8 cellular contexts compared by ENCODE assay signal in the genomic region with DNA sequence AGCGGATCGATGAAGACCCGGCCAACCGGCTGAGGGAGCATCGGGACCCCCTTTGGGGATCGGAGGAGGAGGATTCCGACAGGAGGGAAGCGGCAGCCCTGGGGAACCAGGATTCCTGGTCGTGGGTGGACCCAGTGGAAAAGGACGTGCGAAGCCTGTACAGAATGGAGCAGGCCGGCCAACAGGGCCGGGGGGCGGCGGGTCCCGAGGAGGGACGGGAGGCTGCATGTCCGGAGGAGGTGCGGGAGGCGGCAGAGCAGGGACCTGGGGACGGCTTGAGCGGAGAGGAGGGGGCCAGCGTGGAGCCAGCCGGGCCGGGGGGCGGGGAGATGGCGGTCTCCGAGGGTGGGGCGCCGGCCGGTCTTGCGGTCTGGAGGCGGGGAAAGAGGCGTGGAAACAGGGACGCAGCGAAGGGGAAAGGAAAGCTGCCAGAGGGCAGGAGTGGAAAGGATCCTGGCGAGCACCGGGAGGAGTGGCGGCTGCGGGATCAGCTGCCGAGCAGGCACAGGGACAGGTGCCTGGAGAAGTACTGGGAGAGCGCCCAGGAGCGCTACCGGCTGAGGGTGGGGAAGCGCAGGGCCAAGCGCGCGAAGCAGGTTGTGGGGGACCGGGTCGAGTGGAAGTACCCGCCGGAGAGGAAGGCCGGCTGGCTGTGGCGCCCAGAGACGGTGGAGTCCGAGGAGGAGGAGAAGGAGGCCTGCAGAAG. TPM values are rescaled to one million over a fixed set of nuclear protein-coding genes. Genes with fewer than 3 reads are reported as not detected.
DNase-seq lines count a peak whose midpoint lies in the region; ATAC-seq, FAIRE-seq and TF ChIP-seq lines count a peak whose summit lies in the region.

A gene with protein sequence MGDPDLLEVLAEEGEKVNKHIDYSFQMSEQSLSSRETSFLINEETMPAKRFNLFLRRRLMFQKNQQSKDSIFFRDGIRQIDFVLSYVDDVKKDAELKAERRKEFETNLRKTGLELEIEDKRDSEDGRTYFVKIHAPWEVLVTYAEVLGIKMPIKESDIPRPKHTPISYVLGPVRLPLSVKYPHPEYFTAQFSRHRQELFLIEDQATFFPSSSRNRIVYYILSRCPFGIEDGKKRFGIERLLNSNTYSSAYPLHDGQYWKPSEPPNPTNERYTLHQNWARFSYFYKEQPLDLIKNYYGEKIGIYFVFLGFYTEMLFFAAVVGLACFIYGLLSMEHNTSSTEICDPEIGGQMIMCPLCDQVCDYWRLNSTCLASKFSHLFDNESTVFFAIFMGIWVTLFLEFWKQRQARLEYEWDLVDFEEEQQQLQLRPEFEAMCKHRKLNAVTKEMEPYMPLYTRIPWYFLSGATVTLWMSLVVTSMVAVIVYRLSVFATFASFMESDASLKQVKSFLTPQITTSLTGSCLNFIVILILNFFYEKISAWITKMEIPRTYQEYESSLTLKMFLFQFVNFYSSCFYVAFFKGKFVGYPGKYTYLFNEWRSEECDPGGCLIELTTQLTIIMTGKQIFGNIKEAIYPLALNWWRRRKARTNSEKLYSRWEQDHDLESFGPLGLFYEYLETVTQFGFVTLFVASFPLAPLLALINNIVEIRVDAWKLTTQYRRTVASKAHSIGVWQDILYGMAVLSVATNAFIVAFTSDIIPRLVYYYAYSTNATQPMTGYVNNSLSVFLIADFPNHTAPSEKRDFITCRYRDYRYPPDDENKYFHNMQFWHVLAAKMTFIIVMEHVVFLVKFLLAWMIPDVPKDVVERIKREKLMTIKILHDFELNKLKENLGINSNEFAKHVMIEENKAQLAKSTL (plus strand): TSS at position 444 of the 706 bp plus-strand sequence. CDS start 408 bp downstream, outside the sequence.

- H2AFZ ChIP-seq in MM.1S (ENCODE audit: low read length) (peak within 1 kb of the TSS; percentile 100), neural progenitor cell (replicated peaks) (peak within 1 kb of the TSS; percentile 89)

- ATAC-seq in GM21381 (IDR thresholded peaks at IDR 0.05; ENCODE audit: unreplicated experiment) = peak; percentile 46
- peak in 1 of 2 donors; percentile 15 for ATAC-seq in activated T-cell treated with anti-CD3 and anti-CD28 coated beads, Interleukin-2, amount 50 U/mL, for 72 hours (replicated peaks in 1 of 2)
- peak; percentile 94 for ATAC-seq in Right ventricle myocardium inferior

- peaks cover 19% of the 10 kb centered on the region for H3K4me1 ChIP-seq in MM.1S (ENCODE audit: low read length)
- H3K4me1 ChIP-seq in neural progenitor cell = peaks cover 9% of the 10 kb centered on the region

- H3K27ac ChIP-seq in MM.1S (ENCODE audit: low read length) (no peak within 1 kb of the TSS; the same call in 1 of the 2 replicates), neural progenitor cell (no peak within 1 kb of the TSS)

- H3K36me3 Mint-ChIP-seq in activated T-cell treated with anti-CD3 and anti-CD28 coated beads, Interleukin-2, amount 50 U/mL, for 72 hours (ENCODE audit: insufficient read depth in 2 of 2) = no peaks in the 10 kb centered on the region
- H3K36me3 Mint-ChIP-seq in neural progenitor cell = peaks cover 2% of the 10 kb centered on the region

- H3K9me3 ChIP-seq in MM.1S (replicated peaks; ENCODE audit: insufficient read depth, low read length) = no peaks in the 10 kb centered on the region
- no peaks in the 10 kb centered on the region for H3K9me3 ChIP-seq in neural progenitor cell (ENCODE audit: low read depth)

- peak within 1 kb of the TSS; percentile 83 for H3K4me3 ChIP-seq in MM.1S (ENCODE audit: low read length)
- H3K4me3 ChIP-seq in neural progenitor cell = peak within 1 kb of the TSS; percentile 73

- peak; percentile 90 for DNase-seq in DMS53 (lab: John Stamatoyannopoulos, UW)
- peak; percentile 56 for DNase-seq in MM.1S
- peak in 1 of 2 donors; percentile 0 for DNase-seq in activated T-cell treated with anti-CD3 and anti-CD28 coated beads, Interleukin-2, amount 50 U/mL, for 72 hours
- peak; percentile 79 for DNase-seq in Right ventricle myocardium inferior (ENCODE audit: missing footprints)
- DNase-seq in neural progenitor cell (ENCODE audit: low spot score) = peak; percentile 87
- DNase-seq in RCC 7860 (ENCODE audit: low spot score) = no peak
- no peak for DNase-seq in inferior parietal cortex (ENCODE audit: extremely low spot score)

- no peak for FAIRE-seq in RCC 7860 (lab: Jason Lieb, UNC)

- H3K27me3 Mint-ChIP-seq in activated T-cell treated with anti-CD3 and anti-CD28 coated beads, Interleukin-2, amount 50 U/mL, for 72 hours (ENCODE audit: low read depth) = peaks cover 37% of the 10 kb centered on the region
- H3K27me3 Mint-ChIP-seq in neural progenitor cell (ENCODE audit: insufficient read depth, low read depth) = peaks cover 8% of the 10 kb centered on the region

- peak within 1 kb of the TSS; percentile 57 for H3K9ac ChIP-seq in MM.1S (ENCODE audit: low read length)
- H3K9ac ChIP-seq in neural progenitor cell = peak within 1 kb of the TSS; percentile 24

- H3K4me2 ChIP-seq in MM.1S (ENCODE audit: low read depth, low read length) (peak within 1 kb of the TSS; percentile 85), neural progenitor cell (peak within 1 kb of the TSS; percentile 89)

- TF ChIP-seq CTCF in MM.1S (IDR thresholded peaks at IDR 0.05; ENCODE audit: low read length) = no peak
- TF ChIP-seq CTCF in neural progenitor cell (IDR thresholded peaks at IDR 0.05) = no peak

- no peak within 1 kb of the TSS for H3K27ac Mint-ChIP-seq in activated T-cell treated with anti-CD3 and anti-CD28 coated beads, Interleukin-2, amount 50 U/mL, for 72 hours
- H3K27ac Mint-ChIP-seq in neural progenitor cell = peak within 1 kb of the TSS; percentile 90

- no peaks in the 10 kb centered on the region for H3K36me3 ChIP-seq in MM.1S (replicated peaks; ENCODE audit: insufficient read depth, low read length)
- H3K36me3 ChIP-seq in neural progenitor cell = no peaks in the 10 kb centered on the region

- H3K9me3 Mint-ChIP-seq in activated T-cell treated with anti-CD3 and anti-CD28 coated beads, Interleukin-2, amount 50 U/mL, for 72 hours = no peaks in the 10 kb centered on the region
- H3K9me3 Mint-ChIP-seq in neural progenitor cell = no peaks in the 10 kb centered on the region

- H3K9me2 ChIP-seq in MM.1S (replicated peaks; ENCODE audit: insufficient read depth, low read length) = no peaks in the 10 kb centered on the region

- H4K20me1 ChIP-seq in MM.1S (ENCODE audit: insufficient read depth, low read length) = no peaks in the 10 kb centered on the region
- H4K20me1 ChIP-seq in neural progenitor cell (ENCODE audit: low read depth) = peaks cover 10% of the 10 kb centered on the region

- H3K79me2 ChIP-seq in MM.1S (ENCODE audit: low read length) (peaks cover 20% of the 10 kb centered on the region), neural progenitor cell (ENCODE audit: low read depth) (peaks cover 22% of the 10 kb centered on the region)

- H3F3A ChIP-seq in MM.1S (ENCODE audit: insufficient read depth, low read length) (no peaks in the 10 kb centered on the region), neural progenitor cell (ENCODE audit: low read depth) (peaks cover 13% of the 10 kb centered on the region)

- peaks cover 5% of the 10 kb centered on the region for H3K4me1 Mint-ChIP-seq in activated T-cell treated with anti-CD3 and anti-CD28 coated beads, Interleukin-2, amount 50 U/mL, for 72 hours (ENCODE audit: low read depth)
- H3K4me1 Mint-ChIP-seq in neural progenitor cell = peaks cover 13% of the 10 kb centered on the region

- intact Hi-C loops in Right ventricle myocardium inferior (cut with DNase I) = no loop called here

- H3K27me3 ChIP-seq in MM.1S (replicated peaks; ENCODE audit: insufficient read depth, low read length) = no peaks in the 10 kb centered on the region
- no peaks in the 10 kb centered on the region for H3K27me3 ChIP-seq in neural progenitor cell

- H3K4me3 Mint-ChIP-seq in activated T-cell treated with anti-CD3 and anti-CD28 coated beads, Interleukin-2, amount 50 U/mL, for 72 hours = peak within 1 kb of the TSS; percentile 69 to 71
- peak within 1 kb of the TSS; percentile 95 for H3K4me3 Mint-ChIP-seq in neural progenitor cell

RNA-seq across cellular contexts. Expression of the gene that starts here (rescaled TPM):
- not detected for total RNA-seq in activated T-cell treated with anti-CD3 and anti-CD28 coated beads, Interleukin-2, amount 50 U/mL, for 72 hours
- total RNA-seq in Right ventricle myocardium inferior = 59.1 TPM
- 9.9 and 16.5 TPM in 2 replicates for total RNA-seq in neural progenitor cell (ENCODE audit: low replicate concordance)

Comparison
In these comparisons a context has a peak if more than half of its experiments do, and no peak if none do; other contexts are left out.
1. RNA of the gene that starts here (total RNA-seq): 59.1 TPM in Right ventricle myocardium inferior (single experiment) and 9.9 to 16.5 TPM in neural progenitor cell; not detected in activated T-cell treated with anti-CD3 and anti-CD28 coated beads, Interleukin-2, amount 50 U/mL, for 72 hours; every median in the first group is over 10 times any median in the second.
2. DNase-seq: peak in DMS53 (single experiment), MM.1S (single experiment), Right ventricle myocardium inferior (single experiment) and neural progenitor cell (single experiment); none in RCC 7860 (single experiment) and inferior parietal cortex (single experiment).